ENCODE assay signal across 21 cellular contexts in the genomic region with DNA sequence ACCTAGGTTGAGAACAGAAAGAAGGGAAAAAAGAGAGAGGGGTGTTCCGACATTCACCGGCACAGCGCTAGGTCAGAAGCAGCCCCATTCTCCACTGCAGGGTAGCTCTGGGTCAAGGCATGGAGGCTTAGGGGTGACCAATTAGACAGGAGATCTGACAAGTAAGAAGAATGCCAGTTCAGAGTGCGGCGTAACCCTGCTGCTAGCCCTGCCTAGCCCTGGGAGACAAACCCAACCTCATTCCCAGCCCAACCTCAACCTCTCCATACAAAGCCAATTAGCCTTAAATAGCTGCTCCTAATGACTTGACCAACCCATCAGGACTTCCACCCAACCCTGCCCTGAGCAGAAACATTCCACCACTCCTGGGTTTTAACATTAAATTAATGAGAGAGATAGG. TPM values are rescaled to one million over a fixed set of nuclear protein-coding genes. Genes with fewer than 3 reads are reported as not detected.
A peak's percentile ranks its signal among the peaks of the same experiment; 100 is the strongest.
DNase-seq lines count a peak whose midpoint lies in the region; ATAC-seq and TF ChIP-seq lines count a peak whose summit lies in the region.
"Had no signal": no experiment of that assay in that cellular context is flagged by ENCODE, and none has a peak within 500 bp of the region (broad histone marks: within the 10 kb centered on the region; RNA-seq: fewer than 3 reads in every experiment).

No MANE protein-coding gene starts in this region.

- no peak for TF ChIP-seq POLR2A in suprapubic skin (IDR thresholded peaks at IDR 0.05)

- peak overlapping the region in 27 of 59 donors; percentile 5 to 63 (median 46) for H3K4me3 ChIP-seq in dorsolateral prefrontal cortex
- H3K4me3 ChIP-seq in suprapubic skin = peak overlapping the region; percentile 48

- 72% methylated on average over 5 of the region's 5 CpGs for WGBS in suprapubic skin

- in situ Hi-C loops in KBM-7 (cut with MboI; ENCODE audit: low pct_unique_long_range_greater_than_20kb, low sequenced_read_pairs) = no loop called here

- H3K27me3 ChIP-seq in dorsolateral prefrontal cortex (no peaks in the 10 kb centered on the region), suprapubic skin (no peaks in the 10 kb centered on the region)

- DNase-seq in HFFc6 = no peak
- DNase-seq in dorsolateral prefrontal cortex = no peak
- no peak for DNase-seq in suprapubic skin (ENCODE audit: low spot score in 2 of 2)
- no peak for DNase-seq in omental fat pad (ENCODE audit: low spot score)
- DNase-seq in DMS79 treated with DMSO at 0.1 percent for 48 hours (lab: John Stamatoyannopoulos, UW) = no peak
- no peak for DNase-seq in activated CD4-positive, alpha-beta T cell treated with anti-CD3 and anti-CD28 coated beads, Interleukin-2, amount 50 U/mL, for 1 hour
- DNase-seq in KBM-7 = no peak
- DNase-seq: activated CD4-positive, alpha-beta T cell treated with anti-CD3 and anti-CD28 coated beads for 48 hours; activated naive CD4-positive, alpha-beta T cell treated with Interleukin-2 at 50 U/mL for 16 hours; CD8-positive, alpha-beta memory T cell; DND-41; head of caudate nucleus; midbrain; NCI-H1436; NCI-H2171 treated with DMSO at 0.1 percent for 48 hours; small intestine had no signal

- intact Hi-C loops in dorsolateral prefrontal cortex (cut with DNase I) = no loop called here

- H3K4me1 Mint-ChIP-seq in HFFc6 (ENCODE audit: low read depth) (peaks cover 58% of the 10 kb centered on the region), nephron (peaks cover 68% of the 10 kb centered on the region)

- no peak for TF ChIP-seq EP300 in suprapubic skin (IDR thresholded peaks at IDR 0.05)

- H3K9me3 Mint-ChIP-seq in HFFc6 (no peaks in the 10 kb centered on the region), nephron (no peaks in the 10 kb centered on the region)
- H3K9me3 Mint-ChIP-seq: CD8-positive, alpha-beta memory T cell had no signal

- ATAC-seq in omental fat pad (ENCODE audit: low FRiP score) = no peak
- ATAC-seq: HCT116 had no signal

- no peaks in the 10 kb centered on the region for H3K36me3 ChIP-seq in suprapubic skin

- no peaks in the 10 kb centered on the region for H3K9me3 ChIP-seq in suprapubic skin

- no peak overlapping the region for H3K4me3 Mint-ChIP-seq in HFFc6
- H3K4me3 Mint-ChIP-seq in nephron = peak overlapping the region in 2 of 3 experiments; percentile 26 to 38
- H3K4me3 Mint-ChIP-seq: CD8-positive, alpha-beta memory T cell had no signal

- H3K36me3 Mint-ChIP-seq in HFFc6 (ENCODE audit: low read depth) (no peaks in the 10 kb centered on the region), nephron (ENCODE audit: low read depth) (no peaks in the 10 kb centered on the region)
- H3K36me3 Mint-ChIP-seq: CD8-positive, alpha-beta memory T cell had no signal

- peaks cover 39% of the 10 kb centered on the region for H3K4me1 ChIP-seq in suprapubic skin

- peaks cover 6% of the 10 kb centered on the region for H3K27me3 Mint-ChIP-seq in HFFc6 (ENCODE audit: insufficient read depth)
- H3K27me3 Mint-ChIP-seq in nephron (ENCODE audit: low read depth) = no peaks in the 10 kb centered on the region

- H3K27ac ChIP-seq in dorsolateral prefrontal cortex = peak overlapping the region in 54 of 59 donors; percentile 1 to 94 (median 81)
- peak overlapping the region; percentile 78 for H3K27ac ChIP-seq in suprapubic skin

- TF ChIP-seq CTCF in HFFc6 (IDR thresholded peaks at IDR 0.05) (no peak), dorsolateral prefrontal cortex (IDR thresholded peaks at IDR 0.05 in 54 of 56, conservative IDR thresholded peaks at IDR 0.05 in 2 of 56; ENCODE audit: low read depth in 1 of 56, partially characterized antibody in 56 of 56) (no peak), nephron (IDR thresholded peaks at IDR 0.05; ENCODE audit: unreplicated experiment in 3 of 3) (no peak), suprapubic skin (IDR thresholded peaks at IDR 0.05) (no peak), omental fat pad (IDR thresholded peaks at IDR 0.05) (no peak)

- H3K27ac Mint-ChIP-seq in HFFc6 (peak overlapping the region; percentile 93; the same call in 1 of the 2 replicates), nephron (peak overlapping the region in 2 of 3 experiments; percentile 91 to 92)

RNA-seq across cellular contexts. Expression of a gene that starts 3.4 kb away (rescaled TPM):
- under 1 TPM; 0.59 to 0.81 (median 0.70) TPM for total RNA-seq in HFFc6 (2021; fragmentation: NEBNext Ultra II Directional; extraction: Animal tissue kit (Norgen Biotek cat#: 25700))
- total RNA-seq in dorsolateral prefrontal cortex = 10 to 100 TPM in 104 of 120 experiments, 1 to 10 TPM in 16; 4.5 to 44.2 (median 15.2) TPM
- 10 to 100 TPM in 3 of 4 donors, 1 to 10 TPM in 1; 6.4 to 34.7 (median 18.0) TPM for total RNA-seq in suprapubic skin
- total RNA-seq in omental fat pad = 100 to 1,000 TPM in 1 of 4 donors, 10 to 100 TPM in 3; 67.3 to 115 (median 83.2) TPM
- total RNA-seq: CD8-positive, alpha-beta memory T cell had no signal

RNA-seq across cellular contexts. Expression of a gene that starts 15.0 kb away (rescaled TPM):
- not detected for total RNA-seq in HFFc6 (2021; fragmentation: NEBNext Ultra II Directional; extraction: Animal tissue kit (Norgen Biotek cat#: 25700))
- 1 to 10 TPM in 1 of 120 experiments, under 1 TPM in 1, not detected in 118; 0.48 to 1.4 TPM for total RNA-seq in dorsolateral prefrontal cortex
- not detected for total RNA-seq in suprapubic skin
- not detected for total RNA-seq in omental fat pad
- total RNA-seq: CD8-positive, alpha-beta memory T cell; HT1080; osteoblast; urinary bladder had no signal
